ENCODE assay signal across 28 cellular contexts in the genomic region with DNA sequence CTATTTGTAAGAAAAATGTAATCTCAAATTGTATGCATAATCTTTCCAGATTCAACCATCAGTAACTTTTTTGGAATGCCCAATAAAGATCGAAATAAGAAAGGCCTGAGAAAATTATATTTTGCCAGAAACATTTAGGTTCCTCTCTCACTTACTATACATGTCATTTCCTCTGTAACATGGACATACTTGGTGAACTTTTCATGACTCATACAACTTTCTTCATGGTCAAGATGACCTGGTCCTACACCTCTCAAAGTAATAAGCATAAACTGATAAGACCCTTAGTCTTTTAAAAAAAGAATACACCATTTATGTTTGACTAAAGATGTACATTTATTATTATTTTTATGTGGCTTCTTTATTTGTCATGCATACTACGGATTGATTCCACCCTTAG.
DNase-seq lines count a peak whose midpoint lies in the region; ATAC-seq and TF ChIP-seq lines count a peak whose summit lies in the region.
"Had no signal": no experiment of that assay in that cellular context is flagged by ENCODE, and none has a peak within 500 bp of the region (broad histone marks: within the 10 kb centered on the region; RNA-seq: fewer than 3 reads in every experiment).

No MANE protein-coding gene starts in this region.

- no peak overlapping the region for H3K4ac ChIP-seq in neuronal stem cell (ENCODE audit: low read length)

- H3K27me3 Mint-ChIP-seq in activated T-cell treated with anti-CD3 and anti-CD28 coated beads, Interleukin-2, amount 50 U/mL, for 72 hours (ENCODE audit: low read depth): no peaks in the 10 kb centered on the region
- peaks cover 7% of the 10 kb centered on the region for H3K27me3 Mint-ChIP-seq in activated naive CD4-positive, alpha-beta T cell treated with anti-CD3 and anti-CD28 coated beads, Interleukin-2, amount 10 ng/mL, durations not matched to agents 7 days and 5 days
- H3K27me3 Mint-ChIP-seq: CD4-positive, CD25-positive, alpha-beta regulatory T cell had no signal

- DNase-seq in GM13976 (ENCODE audit: low spot score): peak; percentile 39
- DNase-seq in dermis blood vessel endothelial cell: peak; percentile 46
- no peak for DNase-seq in neuronal stem cell (ENCODE audit: low spot score)
- no peak for DNase-seq in psoas muscle
- DNase-seq in activated T-cell treated with anti-CD3 and anti-CD28 coated beads, Interleukin-2, amount 50 U/mL, for 72 hours: no peak
- DNase-seq in activated naive CD4-positive, alpha-beta T cell treated with anti-CD3 and anti-CD28 coated beads, Interleukin-2, amount 10 ng/mL, durations not matched to agents 7 days and 5 days: no peak
- DNase-seq: BE2C; CD4-positive, CD25-positive, alpha-beta regulatory T cell; COR-L47; DMS153; GOT3; HCEC 1CT; NCI-H1105; NCI-H146; NCI-H2029; NCI-H2227 treated with DMSO at 0.1 percent for 48 hours; NCI-H510A treated with DMSO at 0.1 percent for 48 hours; NCI-H748 treated with DMSO at 0.1 percent for 48 hours; SHP77 treated with DMSO at 0.1 percent for 48 hours; SW 1271; T-helper 17 cell had no signal

- H4K91ac ChIP-seq in neuronal stem cell (ENCODE audit: low read depth, low read length, poor library complexity): no peak overlapping the region

- no peak overlapping the region for H2BK12ac ChIP-seq in neuronal stem cell (ENCODE audit: low read length)

- H3K27ac ChIP-seq in neuronal stem cell (replicated peaks; ENCODE audit: low read length): no peak overlapping the region
- H3K27ac ChIP-seq in psoas muscle: no peak overlapping the region
- H3K27ac ChIP-seq: HL-60, KMS-11, RWPE1, SK-N-MC had no signal

- H2BK120ac ChIP-seq in neuronal stem cell (ENCODE audit: low read depth, low read length): no peak overlapping the region

- H3K9me3 Mint-ChIP-seq in activated T-cell treated with anti-CD3 and anti-CD28 coated beads, Interleukin-2, amount 50 U/mL, for 72 hours: peaks cover 0 to 2% of the 10 kb centered on the region in 2 donors
- no peaks in the 10 kb centered on the region for H3K9me3 Mint-ChIP-seq in activated naive CD4-positive, alpha-beta T cell treated with anti-CD3 and anti-CD28 coated beads, Interleukin-2, amount 10 ng/mL, durations not matched to agents 7 days and 5 days

- no peak overlapping the region for H3K9ac ChIP-seq in neuronal stem cell (ENCODE audit: low read depth, low read length, poor library complexity)
- H3K9ac ChIP-seq: KMS-11 had no signal

- intact Hi-C loops in psoas muscle (cut with DNase I): no loop called here

- CTCF ChIA-PET in activated naive CD4-positive, alpha-beta T cell treated with anti-CD3 and anti-CD28 coated beads, Interleukin-2, amount 10 ng/mL, durations not matched to agents 7 days and 5 days (lab: Charles Lee): no interaction called here

- ATAC-seq in GM18868 (IDR thresholded peaks at IDR 0.05; ENCODE audit: unreplicated experiment) (peak; percentile 54), HG02885 (IDR thresholded peaks at IDR 0.05; ENCODE audit: poor library complexity, unreplicated experiment) (peak; percentile 67), psoas muscle (no peak)
- ATAC-seq in activated T-cell treated with anti-CD3 and anti-CD28 coated beads, Interleukin-2, amount 50 U/mL, for 72 hours (replicated peaks in 1 of 2): no peak
- ATAC-seq: HepG2, T-helper 17 cell had no signal

- H3K9me3 ChIP-seq in neuronal stem cell (replicated peaks in 1 of 2; ENCODE audit: control insufficient read depth in 2 of 2, insufficient read depth in 1 of 2, low read depth in 1 of 2, low read length in 2 of 2) (no peaks in the 10 kb centered on the region), psoas muscle (no peaks in the 10 kb centered on the region)
- H3K9me3 ChIP-seq: BE2C had no signal

- no peaks in the 10 kb centered on the region for H3K79me1 ChIP-seq in neuronal stem cell (ENCODE audit: low read depth, low read length)

- no peak overlapping the region for H3K4me3 Mint-ChIP-seq in activated T-cell treated with anti-CD3 and anti-CD28 coated beads, Interleukin-2, amount 50 U/mL, for 72 hours
- no peak overlapping the region for H3K4me3 Mint-ChIP-seq in activated naive CD4-positive, alpha-beta T cell treated with anti-CD3 and anti-CD28 coated beads, Interleukin-2, amount 10 ng/mL, durations not matched to agents 7 days and 5 days
- H3K4me3 Mint-ChIP-seq: CD4-positive, CD25-positive, alpha-beta regulatory T cell; T-helper 17 cell had no signal

- no peak overlapping the region for H3K27ac Mint-ChIP-seq in activated T-cell treated with anti-CD3 and anti-CD28 coated beads, Interleukin-2, amount 50 U/mL, for 72 hours
- no peak overlapping the region for H3K27ac Mint-ChIP-seq in activated naive CD4-positive, alpha-beta T cell treated with anti-CD3 and anti-CD28 coated beads, Interleukin-2, amount 10 ng/mL, durations not matched to agents 7 days and 5 days
- H3K27ac Mint-ChIP-seq: CD4-positive, CD25-positive, alpha-beta regulatory T cell; T-helper 17 cell had no signal

- no peak overlapping the region for H3K14ac ChIP-seq in neuronal stem cell (ENCODE audit: low read length)

- H3K36me3 Mint-ChIP-seq in activated T-cell treated with anti-CD3 and anti-CD28 coated beads, Interleukin-2, amount 50 U/mL, for 72 hours (ENCODE audit: insufficient read depth in 2 of 2): no peaks in the 10 kb centered on the region
- H3K36me3 Mint-ChIP-seq in activated naive CD4-positive, alpha-beta T cell treated with anti-CD3 and anti-CD28 coated beads, Interleukin-2, amount 10 ng/mL, durations not matched to agents 7 days and 5 days: no peaks in the 10 kb centered on the region
- H3K36me3 Mint-ChIP-seq: CD4-positive, CD25-positive, alpha-beta regulatory T cell had no signal

- no peak overlapping the region for H3K23ac ChIP-seq in neuronal stem cell (ENCODE audit: low read depth, low read length, poor library complexity)

- no peaks in the 10 kb centered on the region for H3K4me1 ChIP-seq in neuronal stem cell (ENCODE audit: control insufficient read depth in 2 of 2, insufficient read depth in 1 of 2, low read depth in 1 of 2, low read length in 2 of 2)
- peaks cover 3% of the 10 kb centered on the region for H3K4me1 ChIP-seq in psoas muscle

- H2BK15ac ChIP-seq in neuronal stem cell (ENCODE audit: low read length): no peak overlapping the region

- H2AFZ ChIP-seq in neuronal stem cell (ENCODE audit: low read length): no peak overlapping the region

- no peaks in the 10 kb centered on the region for H3K36me3 ChIP-seq in neuronal stem cell (replicated peaks in 1 of 2; ENCODE audit: control insufficient read depth in 2 of 2, insufficient read depth in 2 of 2, low read length in 2 of 2)
- H3K36me3 ChIP-seq in psoas muscle (ENCODE audit: insufficient read depth in 1 of 2, low read depth in 1 of 2): no peaks in the 10 kb centered on the region
- H3K36me3 ChIP-seq: BE2C had no signal

- H2AK5ac ChIP-seq in neuronal stem cell (ENCODE audit: low read depth, low read length): no peak overlapping the region

- WGBS in neuronal stem cell (ENCODE audit: extremely low coverage in 2 of 2, insufficient read length in 2 of 2, insufficient replicate concordance in 1 of 2), 2 donors: no CpG with 5 or more reads among the region's 2 CpGs
- WGBS in psoas muscle, 3 donors: 93 to 98% (median 97%) methylated on average over 2 of the region's 2 CpGs

- H3K27me3 ChIP-seq in neuronal stem cell (ENCODE audit: control insufficient read depth in 3 of 3, insufficient read depth in 3 of 3, low read depth in 1 of 3, low read length in 3 of 3) (no peaks in the 10 kb centered on the region), psoas muscle (ENCODE audit: insufficient read depth in 3 of 3, low read length in 2 of 3) (no peaks in the 10 kb centered on the region)
- H3K27me3 ChIP-seq: BE2C had no signal

- H3K18ac ChIP-seq in neuronal stem cell (ENCODE audit: low read length): no peak overlapping the region

- no peak for TF ChIP-seq CTCF in GM13976 (IDR thresholded peaks at IDR 0.05; ENCODE audit: borderline replicate concordance, control extremely low read depth, extremely low read depth, insufficient read depth, missing control alignments)
- TF ChIP-seq CTCF in psoas muscle (IDR thresholded peaks at IDR 0.05): no peak

- H3K4me3 ChIP-seq in neuronal stem cell (ENCODE audit: low read length in 2 of 2): no peak overlapping the region
- H3K4me3 ChIP-seq in psoas muscle: no peak overlapping the region
- H3K4me3 ChIP-seq: SK-N-MC had no signal

- H3K4me2 ChIP-seq in neuronal stem cell (ENCODE audit: insufficient read depth, low read length, poor library complexity, severe bottlenecking): no peak overlapping the region
- H3K4me2 ChIP-seq: KMS-11 had no signal

- H4K8ac ChIP-seq in neuronal stem cell (ENCODE audit: low read depth, low read length): no peak overlapping the region

- in situ Hi-C loops in GM13976 (cut with MboI; ENCODE audit: low sequenced_read_pairs, unreplicated experiment): no loop called here

- peaks cover 13% of the 10 kb centered on the region for H3K4me1 Mint-ChIP-seq in activated T-cell treated with anti-CD3 and anti-CD28 coated beads, Interleukin-2, amount 50 U/mL, for 72 hours (ENCODE audit: low read depth)
- no peaks in the 10 kb centered on the region for H3K4me1 Mint-ChIP-seq in activated naive CD4-positive, alpha-beta T cell treated with anti-CD3 and anti-CD28 coated beads, Interleukin-2, amount 10 ng/mL, durations not matched to agents 7 days and 5 days
- H3K4me1 Mint-ChIP-seq: T-helper 17 cell had no signal

- no peak overlapping the region for H2BK5ac ChIP-seq in neuronal stem cell (ENCODE audit: low read length)

Comparison
In these comparisons a context has a peak if more than half of its experiments do, and no peak if none do; other contexts are left out.
1. DNase-seq: peak in GM13976 (single experiment) and dermis blood vessel endothelial cell (single experiment); none in neuronal stem cell (single experiment), psoas muscle (0 of 2), activated T-cell treated with anti-CD3 and anti-CD28 coated beads, Interleukin-2, amount 50 U/mL, for 72 hours (0 of 2) and activated naive CD4-positive, alpha-beta T cell treated with anti-CD3 and anti-CD28 coated beads, Interleukin-2, amount 10 ng/mL, durations not matched to agents 7 days and 5 days (single experiment).
2. ATAC-seq: peak in GM18868 (single experiment) and HG02885 (single experiment); none in psoas muscle (0 of 4) and activated T-cell treated with anti-CD3 and anti-CD28 coated beads, Interleukin-2, amount 50 U/mL, for 72 hours (0 of 2).